1 cellular context compared by ENCODE assay signal in genomic region chr5:170611446-170612088, GRCh38.
TF ChIP-seq lines count a peak whose summit lies in the region.

No MANE protein-coding gene starts in this region.

TF ChIP-seq in IMR-90, 13 proteins besides CTCF, POLR2A, EP300 and RAD21 (continued from another document):
- TF ChIP-seq NFE2L2 (IDR thresholded peaks at IDR 0.05; ENCODE audit: low read depth, low read length): no peak
- no peak for TF ChIP-seq MAFK (IDR thresholded peaks at IDR 0.05; ENCODE audit: low read depth, low read length)
